ENCODE assay signal across 10 cellular contexts in the genomic region with DNA sequence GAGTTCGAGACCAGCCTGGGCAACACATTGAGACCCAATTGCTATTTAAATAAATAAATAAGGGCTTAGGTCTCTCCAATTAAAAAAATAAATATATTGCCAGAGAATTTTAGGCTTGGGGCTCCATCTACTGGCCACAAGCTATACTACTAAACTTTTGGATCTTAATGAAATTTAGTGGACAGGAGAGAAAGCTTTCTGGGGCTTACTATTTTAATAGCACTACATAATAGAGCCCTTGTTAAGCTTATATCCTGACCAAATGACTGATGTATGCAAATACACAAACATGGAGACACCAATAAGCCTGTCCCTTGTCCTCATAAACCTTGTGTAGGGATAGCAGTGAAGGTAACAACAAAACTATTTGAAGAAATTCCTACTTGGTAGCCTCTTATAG. TPM values are rescaled to one million over a fixed set of nuclear protein-coding genes. Genes with fewer than 3 reads are reported as not detected.
DNase-seq lines count a peak whose midpoint lies in the region; ATAC-seq and TF ChIP-seq lines count a peak whose summit lies in the region.
"Had no signal": no experiment of that assay in that cellular context is flagged by ENCODE, and none has a peak within 500 bp of the region (broad histone marks: within the 10 kb centered on the region; RNA-seq: fewer than 3 reads in every experiment).

No MANE protein-coding gene starts in this region.

- no peak overlapping the region for H3K4me3 Mint-ChIP-seq in MCF 10A (ENCODE audit: unreplicated experiment)
- H3K4me3 Mint-ChIP-seq in nephron progenitor cell = no peak overlapping the region
- H3K4me3 Mint-ChIP-seq: stimulated activated naive CD8-positive, alpha-beta T cell treated with anti-CD3 and anti-CD28 coated beads, Interleukin-15, amount 100 ng/mL, for 72 hours had no signal

- peaks cover 5% of the 10 kb centered on the region for H3K4me1 Mint-ChIP-seq in MCF 10A (ENCODE audit: insufficient read depth, unreplicated experiment)
- no peaks in the 10 kb centered on the region for H3K4me1 Mint-ChIP-seq in nephron progenitor cell
- H3K4me1 Mint-ChIP-seq: stimulated activated naive CD8-positive, alpha-beta T cell treated with anti-CD3 and anti-CD28 coated beads, Interleukin-15, amount 100 ng/mL, for 72 hours had no signal

- no peak for ATAC-seq in GM19035 (IDR thresholded peaks at IDR 0.05; ENCODE audit: unreplicated experiment)
- ATAC-seq: stimulated activated naive CD8-positive, alpha-beta T cell treated with anti-CD3 and anti-CD28 coated beads, Interleukin-15, amount 100 ng/mL, for 72 hours had no signal

- H3K36me3 Mint-ChIP-seq in MCF 10A (ENCODE audit: insufficient read depth, unreplicated experiment) (peaks cover 99% of the 10 kb centered on the region), nephron progenitor cell (ENCODE audit: low read depth) (peaks cover 73% of the 10 kb centered on the region)

- intact Hi-C loops in MCF 10A (cut with micrococcal nuclease) = loop anchor here (1.0 to 5.0 kb wide), 4 partner anchors 37 to 229 kb away; partner anchors contain the start of genes SMG5 and TMEM79

- DNase-seq in EL (peak; percentile 47), MCF 10A (ENCODE audit: unreplicated experiment) (peak; percentile 51), nephron progenitor cell (no peak), NCI-H187 treated with DMSO at 0.1 percent for 48 hours (lab: John Stamatoyannopoulos, UW) (no peak), NCI-H2107 (lab: John Stamatoyannopoulos, UW) (no peak)
- no peak for DNase-seq in stimulated activated CD4-positive, alpha-beta T cell treated with anti-CD3 and anti-CD28 coated beads, Interleukin-4, amount 100 ng/mL, for 1 hour

- CTCF ChIA-PET in MCF 10A (lab: Yijun Ruan, JAX) = interaction anchor here (0.6 to 11.1 kb wide), 28 partner anchors 10 to 244 kb away, joined by 3 to 152 read pairs (median 4); partner anchors contain the start of genes CCT3, GLMP, SMG5 and TMEM79

- no TSS peak for BruUV-seq in MCF 10A (replicated peaks; lab: Mats Ljungman, UMichigan)

- H3K27me3 Mint-ChIP-seq in MCF 10A (ENCODE audit: insufficient read depth, unreplicated experiment) (no peaks in the 10 kb centered on the region), nephron progenitor cell (ENCODE audit: low read depth, poor library complexity) (peaks cover 2% of the 10 kb centered on the region)
- H3K27me3 Mint-ChIP-seq: stimulated activated naive CD8-positive, alpha-beta T cell treated with anti-CD3 and anti-CD28 coated beads, Interleukin-15, amount 100 ng/mL, for 72 hours had no signal

- TF ChIP-seq CTCF in LNCAP (IDR thresholded peaks at IDR 0.05) = peak; percentile 68
- TF ChIP-seq CTCF in MCF 10A (IDR thresholded peaks at IDR 0.05; ENCODE audit: unreplicated experiment) = peak; percentile 58
- TF ChIP-seq CTCF in nephron progenitor cell (IDR thresholded peaks at IDR 0.05) = peak; percentile 51

- POLR2A ChIA-PET in MCF 10A (lab: Yijun Ruan, JAX) = interaction anchor here (0.6 to 2.4 kb wide), 6 partner anchors 9 to 94 kb away, joined by 3 to 17 read pairs (median 4); partner anchors contain the start of genes CCT3, SMG5, TMEM79 and TSACC

- H3K9me3 Mint-ChIP-seq in MCF 10A (ENCODE audit: unreplicated experiment) = no peaks in the 10 kb centered on the region
- no peaks in the 10 kb centered on the region for H3K9me3 Mint-ChIP-seq in nephron progenitor cell
- H3K9me3 Mint-ChIP-seq: stimulated activated naive CD8-positive, alpha-beta T cell treated with anti-CD3 and anti-CD28 coated beads, Interleukin-15, amount 100 ng/mL, for 72 hours had no signal

- H3K27ac Mint-ChIP-seq in MCF 10A (ENCODE audit: low read depth, unreplicated experiment) (no peak overlapping the region), nephron progenitor cell (no peak overlapping the region)

RNA-seq across cellular contexts. Expression of gene CCT3, which starts 18.4 kb away (rescaled TPM):
- 495 and 574 TPM in 2 replicates for total RNA-seq in MCF 10A (2022)

RNA-seq across cellular contexts. Expression of gene TSACC, which starts 18.7 kb away (rescaled TPM):
- total RNA-seq in MCF 10A (2022) = 1.8 and 3.6 TPM in 2 replicates
- total RNA-seq: SJSA1 had no signal

RNA-seq across cellular contexts. Expression of gene VHLL, which starts 20.6 kb away (rescaled TPM):
- 0.49 TPM in 1 of 2 replicates, not detected in the other for total RNA-seq in MCF 10A (2022)
- total RNA-seq: SJSA1 had no signal

RNA-seq across cellular contexts. Expression of gene GLMP, which starts 24.2 kb away (rescaled TPM):
- 12.9 and 17.5 TPM in 2 replicates for total RNA-seq in MCF 10A (2022)

RNA-seq across cellular contexts. Expression of gene TMEM79, which starts 35.5 kb away (rescaled TPM):
- total RNA-seq in MCF 10A (2022) = 8.1 and 12.5 TPM in 2 replicates

Comparison
In these comparisons a context has a peak if more than half of its experiments do, and no peak if none do; other contexts are left out.
1. DNase-seq: peak in EL (single experiment) and MCF 10A (single experiment); none in nephron progenitor cell (single experiment), NCI-H187 treated with DMSO at 0.1 percent for 48 hours (single experiment), NCI-H2107 (single experiment) and stimulated activated CD4-positive, alpha-beta T cell treated with anti-CD3 and anti-CD28 coated beads, Interleukin-4, amount 100 ng/mL, for 1 hour (single experiment).
2. Peak in every context shown above with its lines, with median percentiles within 50 percentile points of each other: CTCF ChIP-seq.